ENCODE assay signal across 10 cellular contexts in the genomic region with DNA sequence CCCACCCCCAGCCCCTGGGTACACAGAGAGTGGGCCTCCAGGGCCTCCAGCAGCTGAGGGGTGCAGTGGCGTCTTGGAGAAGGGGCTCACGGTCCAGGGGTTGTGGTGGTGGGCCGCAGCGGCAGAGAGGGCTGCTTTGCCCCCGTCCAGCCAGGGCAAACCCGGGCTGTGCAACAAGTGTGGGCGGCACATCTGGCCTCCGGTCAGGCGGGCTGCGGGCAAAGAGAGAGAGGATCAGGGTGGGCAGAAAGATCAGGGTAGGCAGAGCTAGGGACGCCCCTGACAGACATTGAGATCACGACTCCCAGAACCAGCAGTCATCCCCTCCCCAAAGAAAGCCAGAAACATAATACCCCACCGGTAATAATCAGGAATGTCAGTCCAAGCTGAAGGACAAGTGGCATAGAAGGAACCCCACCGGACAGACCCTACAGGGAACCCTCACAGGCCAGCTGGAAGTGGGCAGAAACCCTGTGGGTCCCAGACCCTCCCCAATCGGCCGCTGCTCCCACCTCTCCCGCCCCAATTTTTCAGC. TPM values are rescaled to one million over a fixed set of nuclear protein-coding genes. Genes with fewer than 3 reads are reported as not detected.
DNase-seq lines count a peak whose midpoint lies in the region; ATAC-seq and TF ChIP-seq lines count a peak whose summit lies in the region.
"Had no signal": no experiment of that assay in that cellular context is flagged by ENCODE, and none has a peak within 500 bp of the region (broad histone marks: within the 10 kb centered on the region; RNA-seq: fewer than 3 reads in every experiment).

No MANE protein-coding gene starts in this region.

- peak overlapping the region; percentile 82 for H3K4me3 Mint-ChIP-seq in activated CD4-positive, alpha-beta T cell treated with anti-CD3 and anti-CD28 coated beads, Interleukin-2, amount 10 ng/mL, durations not matched to agents 24 days and 14 days
- peak overlapping the region; percentile 2 for H3K4me3 Mint-ChIP-seq in activated naive CD8-positive, alpha-beta T cell treated with anti-CD3 and anti-CD28 coated beads for 36 hours
- peak overlapping the region; percentile 13 to 60 (median 30) for H3K4me3 Mint-ChIP-seq in immature natural killer cell

- no peak for DNase-seq in activated CD4-positive, alpha-beta T cell treated with anti-CD3 and anti-CD28 coated beads, Interleukin-2, amount 10 ng/mL, durations not matched to agents 24 days and 14 days
- DNase-seq in activated CD4-positive, alpha-beta T cell treated with anti-CD3 and anti-CD28 coated beads, Interleukin-2, amount 50 U/mL, for 1 hour: no peak
- DNase-seq in activated naive CD8-positive, alpha-beta T cell treated with anti-CD3 and anti-CD28 coated beads for 36 hours: no peak
- DNase-seq in immature natural killer cell: no peak
- no peak for DNase-seq in stomach
- no peak for DNase-seq in SW480 (ENCODE audit: low spot score)
- DNase-seq in transverse colon: no peak
- DNase-seq: small intestine had no signal

- in situ Hi-C loops in transverse colon (cut with MboI; ENCODE audit: low pct_ligation_motif_present in 1 of 4, low pct_unique_long_range_greater_than_20kb in 1 of 4, low sequenced_read_pairs in 3 of 4): loop anchor here in 2 of 4 donors (25.0 kb wide), 2 partner anchors 324 to 399 kb away; a partner anchor contains a TSS

- 5 to 10% (median 7%) methylated on average over 10 to 17 of the region's 17 CpGs for WGBS in stomach, 5 donors
- 17% methylated on average over 13 of the region's 17 CpGs; no CpG with 5 or more reads in 1 of the 2 donors for WGBS in transverse colon (ENCODE audit: low coverage in 1 of 2), 2 donors

- H3K27me3 ChIP-seq in stomach (peaks cover 66 to 100% (median 100%) of the 10 kb centered on the region in 3 donors), transverse colon (peaks cover 100% of the 10 kb centered on the region)

- H3K36me3 Mint-ChIP-seq in activated CD4-positive, alpha-beta T cell treated with anti-CD3 and anti-CD28 coated beads, Interleukin-2, amount 10 ng/mL, durations not matched to agents 24 days and 14 days (ENCODE audit: low read depth): no peaks in the 10 kb centered on the region
- H3K36me3 Mint-ChIP-seq in activated naive CD8-positive, alpha-beta T cell treated with anti-CD3 and anti-CD28 coated beads for 36 hours: no peaks in the 10 kb centered on the region
- peaks cover 0 to 4% (median 0%) of the 10 kb centered on the region in 3 donors for H3K36me3 Mint-ChIP-seq in immature natural killer cell

- no peak for TF ChIP-seq CTCF in stomach (IDR thresholded peaks at IDR 0.05)
- TF ChIP-seq CTCF in transverse colon (IDR thresholded peaks at IDR 0.05): no peak

- H3K27ac ChIP-seq in stomach (peak overlapping the region in 3 of 5 donors; percentile 18 to 73 (median 71)), transverse colon (no peak overlapping the region)

- no peaks in the 10 kb centered on the region for H3K9me3 Mint-ChIP-seq in activated CD4-positive, alpha-beta T cell treated with anti-CD3 and anti-CD28 coated beads, Interleukin-2, amount 10 ng/mL, durations not matched to agents 24 days and 14 days
- no peaks in the 10 kb centered on the region for H3K9me3 Mint-ChIP-seq in activated naive CD8-positive, alpha-beta T cell treated with anti-CD3 and anti-CD28 coated beads for 36 hours
- peaks cover 0 to under 1% (median 0%) of the 10 kb centered on the region in 6 donors for H3K9me3 Mint-ChIP-seq in immature natural killer cell

- peaks cover 43 to 83% (median 62%) of the 10 kb centered on the region in 4 donors for H3K4me1 ChIP-seq in stomach
- peaks cover 27 to 47% (median 42%) of the 10 kb centered on the region in 4 donors for H3K4me1 ChIP-seq in transverse colon

- H3K27ac Mint-ChIP-seq in activated CD4-positive, alpha-beta T cell treated with anti-CD3 and anti-CD28 coated beads, Interleukin-2, amount 10 ng/mL, durations not matched to agents 24 days and 14 days: no peak overlapping the region
- H3K27ac Mint-ChIP-seq in activated naive CD8-positive, alpha-beta T cell treated with anti-CD3 and anti-CD28 coated beads for 36 hours: no peak overlapping the region
- no peak overlapping the region for H3K27ac Mint-ChIP-seq in immature natural killer cell

- TF ChIP-seq EP300 in stomach (IDR thresholded peaks at IDR 0.05) (no peak), transverse colon (IDR thresholded peaks at IDR 0.05; ENCODE audit: low read depth) (no peak)

- H3K27me3 Mint-ChIP-seq in activated CD4-positive, alpha-beta T cell treated with anti-CD3 and anti-CD28 coated beads, Interleukin-2, amount 10 ng/mL, durations not matched to agents 24 days and 14 days: peaks cover 74% of the 10 kb centered on the region
- peaks cover 88% of the 10 kb centered on the region for H3K27me3 Mint-ChIP-seq in activated naive CD8-positive, alpha-beta T cell treated with anti-CD3 and anti-CD28 coated beads for 36 hours
- peaks cover 26 to 45% (median 36%) of the 10 kb centered on the region in 3 donors for H3K27me3 Mint-ChIP-seq in immature natural killer cell (ENCODE audit: low read depth in 3 of 3)

- TF ChIP-seq POLR2A in stomach (IDR thresholded peaks at IDR 0.05) (no peak), transverse colon (IDR thresholded peaks at IDR 0.05) (no peak)

- H3K9me3 ChIP-seq in stomach: no peaks in the 10 kb centered on the region
- H3K9me3 ChIP-seq in transverse colon: no peaks in the 10 kb centered on the region

- peaks cover 20% of the 10 kb centered on the region for H3K4me1 Mint-ChIP-seq in activated CD4-positive, alpha-beta T cell treated with anti-CD3 and anti-CD28 coated beads, Interleukin-2, amount 10 ng/mL, durations not matched to agents 24 days and 14 days
- H3K4me1 Mint-ChIP-seq in activated naive CD8-positive, alpha-beta T cell treated with anti-CD3 and anti-CD28 coated beads for 36 hours: peaks cover 33% of the 10 kb centered on the region
- H3K4me1 Mint-ChIP-seq in immature natural killer cell: peaks cover 14 to 17% of the 10 kb centered on the region in 2 donors

- intact Hi-C loops in activated CD4-positive, alpha-beta T cell treated with anti-CD3 and anti-CD28 coated beads, Interleukin-2, amount 10 ng/mL, durations not matched to agents 24 days and 14 days (cut with micrococcal nuclease): loop anchor here (5.0 kb wide), 1 partner anchor 39 kb away; no protein-coding TSS in a partner anchor
- intact Hi-C loops in stomach (cut with DNase I; ENCODE audit: low total_unique reads) (no loop called here), transverse colon (cut with DNase I; ENCODE audit: low total_unique reads) (no loop called here)

- H3K36me3 ChIP-seq in stomach: no peaks in the 10 kb centered on the region
- H3K36me3 ChIP-seq in transverse colon: no peaks in the 10 kb centered on the region

- ATAC-seq in HG02763 (IDR thresholded peaks at IDR 0.05; ENCODE audit: unreplicated experiment): no peak

- H3K4me3 ChIP-seq in stomach (peak overlapping the region; percentile 49 to 68 (median 58)), transverse colon (peak overlapping the region in 2 of 4 donors; percentile 35 to 56)

RNA-seq across cellular contexts. Expression of a gene that starts 6.8 kb away (rescaled TPM):
- not detected in 2 replicates for total RNA-seq in activated CD4-positive, alpha-beta T cell treated with anti-CD3 and anti-CD28 coated beads, Interleukin-2, amount 10 ng/mL, durations not matched to agents 24 days and 14 days
- total RNA-seq in activated naive CD8-positive, alpha-beta T cell treated with anti-CD3 and anti-CD28 coated beads for 36 hours: under 1 TPM in 1 of 2 experiments, not detected in 1; 0.24 TPM
- polyA plus RNA-seq in immature natural killer cell: under 1 TPM in 1 of 3 donors, not detected in 2; 0.35 TPM
- total RNA-seq in stomach: 1 to 10 TPM; 2.6 to 9.1 (median 5.3) TPM
- polyA plus RNA-seq in stomach: 1 to 10 TPM; 2.3 to 3.5 (median 3.3) TPM
- 1 to 10 TPM; 1.8 to 8.2 (median 2.9) TPM for total RNA-seq in transverse colon

RNA-seq across cellular contexts. Expression of a gene that starts 19.5 kb away (rescaled TPM):
- not detected in 2 replicates for total RNA-seq in activated CD4-positive, alpha-beta T cell treated with anti-CD3 and anti-CD28 coated beads, Interleukin-2, amount 10 ng/mL, durations not matched to agents 24 days and 14 days
- total RNA-seq in activated naive CD8-positive, alpha-beta T cell treated with anti-CD3 and anti-CD28 coated beads for 36 hours: not detected
- polyA plus RNA-seq in immature natural killer cell (not detected), stomach (not detected)
- total RNA-seq in stomach (not detected), transverse colon (not detected)
- total RNA-seq: HT-29 had no signal
- polyA plus RNA-seq: small intestine had no signal

Comparison
In these comparisons a context has a peak if more than half of its experiments do, and no peak if none do; other contexts are left out.
1. H3K4me3 Mint-ChIP-seq: peak in every context shown above with its lines; median percentile 82 in activated CD4-positive, alpha-beta T cell treated with anti-CD3 and anti-CD28 coated beads, Interleukin-2, amount 10 ng/mL, durations not matched to agents 24 days and 14 days; 30 in immature natural killer cell; 2 in activated naive CD8-positive, alpha-beta T cell treated with anti-CD3 and anti-CD28 coated beads for 36 hours.
2. H3K27ac ChIP-seq: peak in stomach (3 of 5); none in transverse colon (0 of 4).